10 cellular contexts compared by ENCODE assay signal in the genomic region with DNA sequence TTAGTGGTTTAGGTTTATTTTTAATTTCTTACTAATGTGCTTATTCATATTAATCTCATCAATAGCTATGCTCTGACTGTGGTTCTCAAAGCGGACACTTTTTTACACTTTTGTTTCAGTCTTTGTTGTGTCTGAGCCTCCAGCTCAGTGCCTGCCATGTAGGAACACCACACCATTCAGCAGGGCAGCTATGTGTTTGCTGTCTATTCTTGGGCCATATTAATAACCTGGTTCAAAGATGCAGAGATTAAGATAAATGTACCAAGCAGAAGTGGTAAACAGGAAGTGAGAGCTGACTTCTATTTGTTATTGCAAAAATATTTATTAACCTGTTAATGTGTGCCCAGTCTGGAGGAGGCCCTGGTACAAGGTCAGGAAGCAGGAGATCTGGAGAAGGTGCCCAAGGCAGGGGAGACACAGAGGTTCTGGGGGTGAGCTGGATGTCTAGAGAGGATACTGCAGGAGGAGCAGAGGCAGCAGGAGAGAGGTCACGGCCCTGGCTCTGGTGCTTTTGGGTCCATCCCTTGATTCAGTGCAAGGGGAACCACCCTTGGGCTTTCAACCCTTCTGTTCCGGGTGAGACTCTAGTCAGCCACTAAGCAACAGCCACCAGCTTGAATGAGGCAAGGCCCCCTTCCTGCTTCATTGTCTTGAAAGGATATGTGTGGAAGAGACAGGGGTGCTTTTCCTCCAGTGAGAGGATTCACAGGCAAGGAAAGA. TPM values are rescaled to one million over a fixed set of nuclear protein-coding genes. Genes with fewer than 3 reads are reported as not detected.
DNase-seq lines count a peak whose midpoint lies in the region; ATAC-seq and TF ChIP-seq lines count a peak whose summit lies in the region.
"Had no signal": no experiment of that assay in that cellular context is flagged by ENCODE, and none has a peak within 500 bp of the region (broad histone marks: within the 10 kb centered on the region; RNA-seq: fewer than 3 reads in every experiment).

No MANE protein-coding gene starts in this region.

- ATAC-seq in GM19463 (IDR thresholded peaks at IDR 0.05; ENCODE audit: unreplicated experiment) = peak; percentile 46
- ATAC-seq in naive B cell (ENCODE audit: low read depth in 2 of 2) = peak; percentile 15 to 31
- ATAC-seq in GM19328 (IDR thresholded peaks at IDR 0.05; ENCODE audit: unreplicated experiment) = no peak

- peaks cover 35% of the 10 kb centered on the region for H3K4me1 Mint-ChIP-seq in T-helper 1 cell treated with Interleukin-12 subunit alpha and Interleukin-12 subunit beta and Interleukin-4 antibody, amounts not matched to agents 30 μg/mL and 1 μg/mL, for 36 hours (ENCODE audit: low read depth)
- H3K4me1 Mint-ChIP-seq in naive B cell = peaks cover 27 to 40% (median 34%) of the 10 kb centered on the region in 3 donors

- no peak overlapping the region for H2AFZ ChIP-seq in PC-9

- H3K4me3 ChIP-seq in GM08714 (ENCODE audit: low read length) (peak overlapping the region; percentile 52; the same call in 1 of the 2 replicates), PC-9 (no peak overlapping the region)

- DNase-seq in naive B cell = no peak
- DNase-seq in GM10266 (ENCODE audit: extremely low spot score) = no peak
- DNase-seq in PC-9 = no peak
- no peak for DNase-seq in 8988T
- DNase-seq: NCI-H345, T-helper 9 cell had no signal

- no peaks in the 10 kb centered on the region for H3K36me3 ChIP-seq in PC-9 (ENCODE audit: low read depth)

- POLR2A ChIA-PET in PC-9 (lab: Charles Lee; ENCODE audit: unreplicated experiment) = no interaction called here

- peaks cover 32% of the 10 kb centered on the region for H3K9me3 Mint-ChIP-seq in T-helper 1 cell treated with Interleukin-12 subunit alpha and Interleukin-12 subunit beta and Interleukin-4 antibody, amounts not matched to agents 30 μg/mL and 1 μg/mL, for 36 hours
- peaks cover 5 to 26% (median 9%) of the 10 kb centered on the region in 7 donors for H3K9me3 Mint-ChIP-seq in naive B cell

- H4K20me1 ChIP-seq in PC-9 (ENCODE audit: insufficient read depth) = no peaks in the 10 kb centered on the region

- H3K27ac ChIP-seq in PC-9 = no peak overlapping the region

- no peaks in the 10 kb centered on the region for H3F3A ChIP-seq in PC-9 (ENCODE audit: insufficient read depth, low read depth)

- no peaks in the 10 kb centered on the region for H3K79me2 ChIP-seq in PC-9 (ENCODE audit: low read depth)

- no peaks in the 10 kb centered on the region for H3K9me3 ChIP-seq in PC-9 (ENCODE audit: insufficient read depth, low read depth)

- no peak overlapping the region for H3K4me3 Mint-ChIP-seq in T-helper 1 cell treated with Interleukin-12 subunit alpha and Interleukin-12 subunit beta and Interleukin-4 antibody, amounts not matched to agents 30 μg/mL and 1 μg/mL, for 36 hours
- peak overlapping the region in 5 of 8 donors; percentile 16 to 69 (median 53) for H3K4me3 Mint-ChIP-seq in naive B cell

- no TSS peak for BruUV-seq in PC-9 (replicated peaks; lab: Mats Ljungman, UMichigan)

- CTCF ChIA-PET in PC-9 (lab: Charles Lee) = no interaction called here

- no peaks in the 10 kb centered on the region for H3K9me2 ChIP-seq in PC-9 (ENCODE audit: insufficient read depth)

- no peaks in the 10 kb centered on the region for H3K27me3 ChIP-seq in PC-9 (ENCODE audit: insufficient read depth, low read depth)

- TF ChIP-seq CTCF in GM10266 (IDR thresholded peaks at IDR 0.05; ENCODE audit: control insufficient read depth, insufficient read depth, low read depth, missing control alignments) = no peak
- no peak for TF ChIP-seq CTCF in PC-9 (conservative IDR thresholded peaks at IDR 0.05)

- intact Hi-C loops in PC-9 (cut with micrococcal nuclease; ENCODE audit: unreplicated experiment) = no loop called here

- H3K27ac Mint-ChIP-seq in T-helper 1 cell treated with Interleukin-12 subunit alpha and Interleukin-12 subunit beta and Interleukin-4 antibody, amounts not matched to agents 30 μg/mL and 1 μg/mL, for 36 hours = peak overlapping the region; percentile 27
- H3K27ac Mint-ChIP-seq in naive B cell = peak overlapping the region in 5 of 6 donors; percentile 8 to 86 (median 76)

- no peak overlapping the region for H3K4me2 ChIP-seq in PC-9

- peaks cover 15% of the 10 kb centered on the region for H3K36me3 Mint-ChIP-seq in T-helper 1 cell treated with Interleukin-12 subunit alpha and Interleukin-12 subunit beta and Interleukin-4 antibody, amounts not matched to agents 30 μg/mL and 1 μg/mL, for 36 hours (ENCODE audit: low read depth)
- H3K36me3 Mint-ChIP-seq in naive B cell = peaks cover 0 to 18% of the 10 kb centered on the region in 2 donors

- H3K27me3 Mint-ChIP-seq in T-helper 1 cell treated with Interleukin-12 subunit alpha and Interleukin-12 subunit beta and Interleukin-4 antibody, amounts not matched to agents 30 μg/mL and 1 μg/mL, for 36 hours (ENCODE audit: low read depth) = peaks cover 17% of the 10 kb centered on the region
- H3K27me3 Mint-ChIP-seq in naive B cell = no peaks in the 10 kb centered on the region

- H3K4me1 ChIP-seq in PC-9 (replicated peaks; ENCODE audit: insufficient read depth) = 0 out of 2 replicates have a peak, but pooled peaks cover 6% of the 10 kb centered on the region

RNA-seq across cellular contexts. Expression of a gene that starts 1.9 kb away (rescaled TPM):
- polyA plus RNA-seq in naive B cell (ENCODE audit: low read depth in 6 of 6) = 1 to 10 TPM in 5 of 6 donors, under 1 TPM in 1; 0.57 to 4.2 (median 2.5) TPM
- total RNA-seq in PC-9 (2021) = 0.58 and 2.2 TPM in 2 replicates

RNA-seq across cellular contexts. Expression of a gene that starts 53.1 kb away (rescaled TPM):
- polyA plus RNA-seq in naive B cell (ENCODE audit: low read depth in 6 of 6) = 1 to 10 TPM in 2 of 6 donors, under 1 TPM in 4; 0.54 to 1.1 (median 0.79) TPM
- total RNA-seq in PC-9 (2021) = 23.9 and 35.2 TPM in 2 replicates
